ENCODE assay signal across 11 cellular contexts in the genomic region with DNA sequence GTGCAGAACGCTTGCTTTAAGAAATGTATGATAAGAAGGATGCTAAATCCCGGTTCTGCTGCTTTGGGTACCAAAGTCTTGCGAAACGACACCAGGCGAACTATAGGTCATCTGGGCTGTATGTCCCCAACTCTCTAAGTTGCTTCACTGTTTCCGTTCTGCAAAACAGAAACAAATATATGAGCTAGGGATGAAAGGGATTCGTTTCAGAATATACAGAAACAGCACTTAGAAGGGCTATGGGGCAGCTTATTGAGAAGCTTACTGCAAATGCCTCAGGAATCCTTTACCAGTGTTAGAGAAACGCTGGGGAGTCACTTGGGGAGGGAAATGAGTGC. TPM values are rescaled to one million over a fixed set of nuclear protein-coding genes. Genes with fewer than 3 reads are reported as not detected.
A peak's percentile ranks its signal among the peaks of the same experiment; 100 is the strongest.
DNase-seq lines count a peak whose midpoint lies in the region; ATAC-seq and TF ChIP-seq lines count a peak whose summit lies in the region.
"Had no signal": no experiment of that assay in that cellular context is flagged by ENCODE, and none has a peak within 500 bp of the region (broad histone marks: within the 10 kb centered on the region; RNA-seq: fewer than 3 reads in every experiment).

No MANE protein-coding gene starts in this region.

- H3K9me3 ChIP-seq in heart left ventricle: no peaks in the 10 kb centered on the region
- H3K9me3 ChIP-seq in aorta (ENCODE audit: control insufficient read depth, low read length): no peaks in the 10 kb centered on the region

- H3K36me3 ChIP-seq in heart left ventricle: no peaks in the 10 kb centered on the region
- H3K36me3 ChIP-seq in aorta (ENCODE audit: control insufficient read depth in 1 of 2, insufficient read depth in 2 of 2, low read length in 1 of 2): no peaks in the 10 kb centered on the region

- peak overlapping the region in 11 of 12 donors; percentile 34 to 80 (median 63) for H3K4me3 ChIP-seq in heart left ventricle
- H3K4me3 ChIP-seq in fibroblast of mammary gland (ENCODE audit: control insufficient read depth, low read depth, low read length): peak overlapping the region; percentile 63
- H3K4me3 ChIP-seq in aorta (ENCODE audit: low read length in 2 of 2): peak overlapping the region; percentile 45 to 72

- H3K27ac ChIP-seq in heart left ventricle: peak overlapping the region in 3 of 12 donors; percentile 13 to 78 (median 45)
- H3K27ac ChIP-seq in aorta (ENCODE audit: low read depth in 1 of 2, low read length in 2 of 2): no peak overlapping the region

- H3K27me3 ChIP-seq in heart left ventricle (peaks cover 0 to 51% (median 0%) of the 10 kb centered on the region in 9 donors), aorta (ENCODE audit: control insufficient read depth in 1 of 2, insufficient read depth in 2 of 2, low read length in 1 of 2) (no peaks in the 10 kb centered on the region)

- H3K4me1 ChIP-seq in heart left ventricle: peaks cover 0 to 5% (median 0%) of the 10 kb centered on the region in 12 donors
- H3K4me1 ChIP-seq in aorta (ENCODE audit: control insufficient read depth in 1 of 2, insufficient read depth in 2 of 2, low read length in 2 of 2): no peaks in the 10 kb centered on the region

- H3K9me3 Mint-ChIP-seq in osteocyte (ENCODE audit: unreplicated experiment): no peaks in the 10 kb centered on the region

- DNase-seq in heart left ventricle (no peak), left ventricle myocardium superior (no peak), fibroblast of mammary gland (ENCODE audit: low read depth) (no peak), osteocyte (ENCODE audit: extremely low spot score, unreplicated experiment) (no peak), aorta (no peak), DMS153 treated with DMSO at 0.1 percent for 48 hours (lab: John Stamatoyannopoulos, UW; ENCODE audit: unreplicated experiment) (no peak)
- DNase-seq: effector memory CD4-positive, alpha-beta T cell had no signal

- peak overlapping the region; percentile 97 for H3K4me3 Mint-ChIP-seq in osteocyte (ENCODE audit: unreplicated experiment)

- no peak for TF ChIP-seq POLR2A in heart left ventricle (IDR thresholded peaks at IDR 0.05)

- intact Hi-C loops in heart left ventricle (cut with DNase I) (no loop called here), left ventricle myocardium superior (cut with micrococcal nuclease) (no loop called here), aorta (cut with DNase I) (loop anchor here in 1 of 2 donors (5.0 kb wide), 1 partner anchor 88 kb away; no protein-coding TSS in a partner anchor)

- ATAC-seq in heart left ventricle (no peak), left ventricle myocardium superior (no peak), aorta (ENCODE audit: low FRiP score) (no peak), HG02610 (IDR thresholded peaks at IDR 0.05; ENCODE audit: unreplicated experiment) (no peak), GM21423 (IDR thresholded peaks at IDR 0.05; ENCODE audit: unreplicated experiment) (no peak)

- 2 to 18% (median 10%) methylated on average over 8 of the region's 8 CpGs for WGBS in heart left ventricle, 4 donors
- 1 to 12% methylated on average over 8 of the region's 8 CpGs for whole genome bisulfite sequencing in aorta, 2 donors

- H3K27me3 Mint-ChIP-seq in osteocyte (ENCODE audit: unreplicated experiment): peaks cover 31% of the 10 kb centered on the region

- H3K36me3 Mint-ChIP-seq in osteocyte (ENCODE audit: unreplicated experiment): peaks cover 3% of the 10 kb centered on the region

- no peak overlapping the region for H3K27ac Mint-ChIP-seq in osteocyte (ENCODE audit: unreplicated experiment)

- H3K4me1 Mint-ChIP-seq in osteocyte (ENCODE audit: unreplicated experiment): peaks cover 27% of the 10 kb centered on the region

- TF ChIP-seq CTCF in heart left ventricle (IDR thresholded peaks at IDR 0.05) (no peak), fibroblast of mammary gland (conservative IDR thresholded peaks at IDR 0.05; ENCODE audit: control insufficient read depth, insufficient read depth, low read depth, low read length) (no peak), osteocyte (IDR thresholded peaks at IDR 0.05) (no peak)

RNA-seq across cellular contexts. Expression of gene LRCH2, which starts 0.3 kb away (rescaled TPM):
- total RNA-seq in heart left ventricle (1 to 10 TPM in 7 of 9 donors, under 1 TPM in 2; 0.82 to 2.4 (median 1.1) TPM), left ventricle myocardium superior (1.6 TPM), osteocyte (7.9 and 8.6 TPM in 2 replicates), aorta (10 to 100 TPM in 1 of 2 donors, 1 to 10 TPM in 1; 9.5 to 10.9 TPM)
- polyA plus RNA-seq in heart left ventricle (under 1 TPM; 0.49 to 0.65 TPM), aorta (1 to 10 TPM; 2.6 to 3.8 TPM)
- total RNA-seq: LHCN-M2 had no signal

RNA-seq across cellular contexts. Expression of gene RBMXL3, which starts 45.0 kb away (rescaled TPM):
- total RNA-seq in heart left ventricle: not detected
- not detected for polyA plus RNA-seq in heart left ventricle
- total RNA-seq in left ventricle myocardium superior: not detected
- not detected in 2 replicates for total RNA-seq in osteocyte
- total RNA-seq in aorta: not detected
- polyA plus RNA-seq in aorta: not detected
- total RNA-seq: LHCN-M2, mucosa of gallbladder had no signal

RNA-seq across cellular contexts. Expression of gene LUZP4, which starts 55.3 kb away (rescaled TPM):
- total RNA-seq in heart left ventricle (not detected), left ventricle myocardium superior (not detected), osteocyte (not detected in 2 replicates), aorta (not detected)
- polyA plus RNA-seq in heart left ventricle (not detected), aorta (not detected)
- total RNA-seq: LHCN-M2, mucosa of gallbladder had no signal
